Comparison of ENCODE assay signal across 1 cellular context in the genomic region with DNA sequence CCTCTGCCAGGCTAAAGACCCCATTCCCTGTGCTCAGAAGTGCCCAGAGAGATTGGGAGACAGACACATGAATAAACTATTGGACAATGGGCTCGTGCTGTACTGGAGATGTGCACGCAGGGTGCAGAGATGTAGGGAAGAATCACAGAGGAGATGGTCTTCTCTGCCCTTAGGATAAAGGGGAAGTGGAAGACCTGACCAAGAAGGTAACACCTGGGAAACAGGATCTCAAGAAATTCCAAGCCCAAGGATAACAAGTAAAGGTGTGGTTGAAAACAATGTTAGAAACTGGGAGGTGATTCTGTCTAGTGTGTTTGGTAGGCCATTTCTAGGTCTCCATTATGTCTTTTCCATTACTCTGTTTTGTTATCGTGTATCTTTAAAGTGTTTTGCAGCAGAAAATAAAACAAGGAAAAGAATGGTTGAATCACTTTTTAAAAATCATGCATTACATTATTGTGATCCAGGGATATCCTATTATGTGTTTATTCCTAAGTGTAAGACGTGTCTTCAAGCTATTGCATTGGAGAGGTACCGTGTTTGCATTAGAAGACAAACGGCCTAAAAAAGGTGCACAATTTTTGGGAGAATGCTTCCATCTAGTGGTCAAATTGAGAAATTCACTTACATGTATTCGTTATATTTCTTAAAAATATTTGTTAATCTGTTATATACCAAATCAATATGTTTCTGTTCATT.
TF ChIP-seq lines count a peak whose summit lies in the region.

No MANE protein-coding gene starts in this region.

TF ChIP-seq in HepG2, 621 proteins besides CTCF, POLR2A, EP300 and RAD21:
- TF ChIP-seq SMC3 (IDR thresholded peaks at IDR 0.05; ENCODE audit: low read length) = peak; percentile 49
- peak; percentile 81 for TF ChIP-seq STAG1 (CRISPR knock-in tag; IDR thresholded peaks at IDR 0.05)
- TF ChIP-seq AFF4 (CRISPR knock-in tag; IDR thresholded peaks at IDR 0.05) = no peak
- no peak for TF ChIP-seq MBD4 (IDR thresholded peaks at IDR 0.05; ENCODE audit: borderline replicate concordance, low read length)
- no peak for TF ChIP-seq NFKB2 (CRISPR knock-in tag; IDR thresholded peaks at IDR 0.05; ENCODE audit: borderline replicate concordance)
- TF ChIP-seq NFE2L1 (CRISPR knock-in tag; IDR thresholded peaks at IDR 0.05; ENCODE audit: borderline replicate concordance) = no peak
- no peak for TF ChIP-seq ZNF431 (CRISPR knock-in tag; IDR thresholded peaks at IDR 0.05; ENCODE audit: borderline replicate concordance, low read depth)
- TF ChIP-seq REPIN1 (CRISPR knock-in tag; IDR thresholded peaks at IDR 0.05; ENCODE audit: borderline replicate concordance, low read depth) = no peak
